In genomic region chr10:102616071-102616770, GRCh38 we compare ENCODE assay signal across 10 cellular contexts. TPM values are rescaled to one million over a fixed set of nuclear protein-coding genes. Genes with fewer than 3 reads are reported as not detected.
DNase-seq lines count a peak whose midpoint lies in the region; ATAC-seq and TF ChIP-seq lines count a peak whose summit lies in the region.
"Had no signal": no experiment of that assay in that cellular context is flagged by ENCODE, and none has a peak within 500 bp of the region (broad histone marks: within the 10 kb centered on the region; RNA-seq: fewer than 3 reads in every experiment).

No MANE protein-coding gene starts in this region.

- TF ChIP-seq CTCF in RWPE1 (conservative IDR thresholded peaks at IDR 0.05; ENCODE audit: low read depth) = no peak
- TF ChIP-seq CTCF in vagina (IDR thresholded peaks at IDR 0.05) = no peak

- H3K4me3 Mint-ChIP-seq in activated naive CD4-positive, alpha-beta T cell treated with anti-CD3 and anti-CD28 coated beads, Interleukin-2, amount 10 ng/mL, durations not matched to agents 7 days and 5 days = no peak overlapping the region

- H3K4me1 ChIP-seq in vagina = peaks cover 74% of the 10 kb centered on the region

- CTCF ChIA-PET in activated naive CD4-positive, alpha-beta T cell treated with anti-CD3 and anti-CD28 coated beads, Interleukin-2, amount 10 ng/mL, durations not matched to agents 7 days and 5 days (lab: Charles Lee) = interaction anchor here (1.2 to 1.3 kb wide), 2 partner anchors 12 to 16 kb away, joined by 3 read pairs; no protein-coding TSS in a partner anchor
- CTCF ChIA-PET in RWPE1 (lab: Yijun Ruan, JAX) = interaction anchor here (0.7 kb wide), 1 partner anchor 16 kb away, joined by 3 read pairs; no protein-coding TSS in a partner anchor

- H3K9me3 ChIP-seq in vagina = no peaks in the 10 kb centered on the region

- H3K4me3 ChIP-seq in vagina = no peak overlapping the region

- DNase-seq in activated naive CD4-positive, alpha-beta T cell treated with anti-CD3 and anti-CD28 coated beads, Interleukin-2, amount 10 ng/mL, durations not matched to agents 7 days and 5 days = no peak
- DNase-seq in activated naive CD4-positive, alpha-beta T cell treated with anti-CD3 and anti-CD28 coated beads, Interleukin-2, amount 50 U/mL, for 16 hours = no peak
- DNase-seq in RWPE1 (ENCODE audit: low spot score) = no peak
- DNase-seq in left kidney (ENCODE audit: low read depth, low spot score) = peak; percentile 68
- DNase-seq in vagina (ENCODE audit: extremely low spot score in 2 of 2) = no peak
- DNase-seq in ACHN = no peak
- no peak for DNase-seq in stimulated activated CD4-positive, alpha-beta T cell treated with anti-CD3 and anti-CD28 coated beads, Interleukin-2, amount 100 ng/mL, for 48 hours
- DNase-seq: dermis blood vessel endothelial cell had no signal

- peaks cover 0 to 12% of the 10 kb centered on the region in 2 donors for H3K36me3 ChIP-seq in vagina

- intact Hi-C loops in vagina (cut with DNase I) = no loop called here

- no peak for TF ChIP-seq POLR2A in vagina (IDR thresholded peaks at IDR 0.05)

- POLR2A ChIA-PET in RWPE1 (lab: Yijun Ruan, JAX; ENCODE audit: low non-redundant PET) = no interaction called here

- H3K36me3 Mint-ChIP-seq in activated naive CD4-positive, alpha-beta T cell treated with anti-CD3 and anti-CD28 coated beads, Interleukin-2, amount 10 ng/mL, durations not matched to agents 7 days and 5 days = peaks cover 17% of the 10 kb centered on the region

- H3K4me1 Mint-ChIP-seq in activated naive CD4-positive, alpha-beta T cell treated with anti-CD3 and anti-CD28 coated beads, Interleukin-2, amount 10 ng/mL, durations not matched to agents 7 days and 5 days = peaks cover 24% of the 10 kb centered on the region

- in situ Hi-C loops in ACHN (cut with HindIII; ENCODE audit: low pct_ligation_motif_present, low pct_unique_long_range_greater_than_20kb, low sequenced_read_pairs) = no loop called here

- no peak for ATAC-seq in GM19351 (IDR thresholded peaks at IDR 0.05; ENCODE audit: unreplicated experiment)

- H3K27me3 ChIP-seq in vagina = no peaks in the 10 kb centered on the region

- no peaks in the 10 kb centered on the region for H3K9me3 Mint-ChIP-seq in activated naive CD4-positive, alpha-beta T cell treated with anti-CD3 and anti-CD28 coated beads, Interleukin-2, amount 10 ng/mL, durations not matched to agents 7 days and 5 days

- H3K27ac ChIP-seq in RWPE1 (peak overlapping the region; percentile 43), vagina (peak overlapping the region; percentile 47)
- H3K27ac ChIP-seq: VCaP had no signal

- peak overlapping the region; percentile 45 for H3K27ac Mint-ChIP-seq in activated naive CD4-positive, alpha-beta T cell treated with anti-CD3 and anti-CD28 coated beads, Interleukin-2, amount 10 ng/mL, durations not matched to agents 7 days and 5 days

- no peaks in the 10 kb centered on the region for H3K27me3 Mint-ChIP-seq in activated naive CD4-positive, alpha-beta T cell treated with anti-CD3 and anti-CD28 coated beads, Interleukin-2, amount 10 ng/mL, durations not matched to agents 7 days and 5 days

RNA-seq across cellular contexts. Expression of gene TRIM8, which starts 28.1 kb away (rescaled TPM):
- total RNA-seq in vagina = 126 TPM
